17 cellular contexts compared by ENCODE assay signal in genomic region chr14:61152851-61153364, GRCh38.
DNase-seq lines count a peak whose midpoint lies in the region; ATAC-seq, FAIRE-seq and TF ChIP-seq lines count a peak whose summit lies in the region.
"Had no signal": no experiment of that assay in that cellular context is flagged by ENCODE, and none has a peak within 500 bp of the region (broad histone marks: within the 10 kb centered on the region; RNA-seq: fewer than 3 reads in every experiment).

No MANE protein-coding gene starts in this region.

- no peak overlapping the region for H3K4ac ChIP-seq in H1 (replicated peaks; ENCODE audit: insufficient read length, low read depth, low read length)

- H2BK15ac ChIP-seq in H1 (ENCODE audit: low read length): no peak overlapping the region

- POLR2A ChIA-PET in H1 (lab: Charles Lee; ENCODE audit: partially characterized antibody): no interaction called here
- POLR2A ChIA-PET in T-cell (lab: Charles Lee): no interaction called here

- H2BK20ac ChIP-seq in H1 (ENCODE audit: low read length): peak overlapping the region; percentile 10; the same call in 1 of the 2 replicates

- no peak overlapping the region for H2BK5ac ChIP-seq in H1 (ENCODE audit: low read depth, low read length)

- no peak overlapping the region for H2BK120ac ChIP-seq in H1 (replicated peaks; ENCODE audit: low read depth, low read length)

- H3K79me1 ChIP-seq in H1 (ENCODE audit: low read depth, low read length): no peaks in the 10 kb centered on the region

- TF ChIP-seq RAD21 in H1 (IDR thresholded peaks at IDR 0.05 in 1 of 2, conservative IDR thresholded peaks at IDR 0.05 in 1 of 2; ENCODE audit: low read depth in 2 of 2, low read length in 2 of 2): no peak

- peak overlapping the region; percentile 11; the same call in 1 of the 2 replicates for H2AK5ac ChIP-seq in H1 (ENCODE audit: low read depth, low read length)

- no peaks in the 10 kb centered on the region for H3K27me3 Mint-ChIP-seq in neural progenitor cell (ENCODE audit: insufficient read depth, low read depth)
- peaks cover 15 to 26% of the 10 kb centered on the region in 2 donors for H3K27me3 Mint-ChIP-seq in T-cell

- no peak for ATAC-seq in T-cell (replicated peaks in 1 of 4)

- H2BK12ac ChIP-seq in H1 (ENCODE audit: low read depth, low read length): no peak overlapping the region

- H4K20me1 ChIP-seq in H1 (replicated peaks in 1 of 2; ENCODE audit: control insufficient read depth in 1 of 2, insufficient read depth in 2 of 2, low read length in 2 of 2) (no peaks in the 10 kb centered on the region), neural progenitor cell (ENCODE audit: low read depth) (no peaks in the 10 kb centered on the region)

- FAIRE-seq in H1 (lab: Jason Lieb, UNC): no peak

- no peak overlapping the region for H3K23ac ChIP-seq in H1 (ENCODE audit: insufficient read length)

- no peak overlapping the region for H3K56ac ChIP-seq in H1 (replicated peaks; ENCODE audit: insufficient read length, low read depth, low read length)

- no peak overlapping the region for H3K4me2 ChIP-seq in H1 (ENCODE audit: insufficient read depth in 1 of 2, low read depth in 2 of 2, low read length in 2 of 2)
- H3K4me2 ChIP-seq in neural progenitor cell: no peak overlapping the region
- H3K4me2 ChIP-seq: PC-9 had no signal

- H3K14ac ChIP-seq in H1 (ENCODE audit: insufficient read length): no peak overlapping the region

- no peak overlapping the region for H4K5ac ChIP-seq in H1 (ENCODE audit: insufficient read length, low read depth, low read length)

- H4K8ac ChIP-seq in H1 (ENCODE audit: extremely low read depth, insufficient read depth, low read length): no peak overlapping the region

- no peaks in the 10 kb centered on the region for H3K23me2 ChIP-seq in H1 (ENCODE audit: low read depth, low read length)

- peak; percentile 28 for DNase-seq in ELR (ENCODE audit: low read depth)
- peak; percentile 71 for DNase-seq in NCI-H226
- DNase-seq in H1 (ENCODE audit: low read depth in 1 of 2, low spot score in 2 of 2): no peak
- no peak for DNase-seq in neural progenitor cell (ENCODE audit: low spot score)
- DNase-seq in activated naive CD4-positive, alpha-beta T cell treated with anti-CD3 and anti-CD28 coated beads, Interleukin-2, amount 50 U/mL, for 16 hours: no peak
- DNase-seq in stimulated activated CD4-positive, alpha-beta T cell treated with anti-CD3 and anti-CD28 coated beads, Interleukin-2, amount 100 ng/mL, for 24 hours: no peak
- no peak for DNase-seq in T-cell
- no peak for DNase-seq in NCI-H1694 treated with DMSO at 0.1 percent for 48 hours (lab: John Stamatoyannopoulos, UW)
- DNase-seq: Caco-2; effector memory CD4-positive, alpha-beta T cell; hippocampal formation; NCI-H2081; PC-9 had no signal

- TF ChIP-seq CTCF in H1 (IDR thresholded peaks at IDR 0.05; ENCODE audit: control extremely low read depth in 1 of 3, insufficient read depth in 1 of 3, low read depth in 1 of 3, low read length in 3 of 3): no peak
- no peak for TF ChIP-seq CTCF in neural progenitor cell (IDR thresholded peaks at IDR 0.05)

- H3K4me3 Mint-ChIP-seq in neural progenitor cell (peak overlapping the region; percentile 17), T-cell (no peak overlapping the region)
- H3K4me3 Mint-ChIP-seq: activated naive CD8-positive, alpha-beta T cell; T-helper 2 cell treated with Interferon-gamma antibody and Interleukin-4, amounts not matched to agents 5 μg/mL and 100 μg/mL, for 36 hours had no signal

- H4K91ac ChIP-seq in H1 (replicated peaks; ENCODE audit: insufficient read length, low read length): peak overlapping the region; percentile 45

- H3K9me3 Mint-ChIP-seq in neural progenitor cell: peaks cover 4% of the 10 kb centered on the region
- H3K9me3 Mint-ChIP-seq in T-cell: no peaks in the 10 kb centered on the region
- H3K9me3 Mint-ChIP-seq: T-helper 2 cell treated with Interferon-gamma antibody and Interleukin-4, amounts not matched to agents 5 μg/mL and 100 μg/mL, for 36 hours had no signal

- no peaks in the 10 kb centered on the region for H3K9me3 ChIP-seq in H1 (ENCODE audit: insufficient read depth in 2 of 2, low read depth in 1 of 2, low read length in 1 of 2)
- H3K9me3 ChIP-seq in neural progenitor cell (ENCODE audit: low read depth): no peaks in the 10 kb centered on the region
- H3K9me3 ChIP-seq: Caco-2, prostate gland had no signal

- peaks cover 25% of the 10 kb centered on the region for H3F3A ChIP-seq in neural progenitor cell (ENCODE audit: low read depth)

- no peak overlapping the region for H3K18ac ChIP-seq in H1 (ENCODE audit: extremely low read depth, low read length)

- no peaks in the 10 kb centered on the region for H3K79me2 ChIP-seq in H1 (ENCODE audit: control insufficient read depth in 1 of 2, insufficient read depth in 2 of 2, low read length in 2 of 2)
- H3K79me2 ChIP-seq in neural progenitor cell (ENCODE audit: low read depth): no peaks in the 10 kb centered on the region

- no peak for TF ChIP-seq EP300 in H1 (IDR thresholded peaks at IDR 0.05; ENCODE audit: borderline replicate concordance in 1 of 2, low read depth in 2 of 2, low read length in 2 of 2)

- 82% methylated on average over 3 of the region's 3 CpGs; no CpG with 5 or more reads in 1 of the 2 experiments for WGBS in H1 (ENCODE audit: extremely low coverage in 1 of 2, insufficient coverage in 1 of 2, insufficient read length in 1 of 2, insufficient replicate concordance in 2 of 2, low coverage in 1 of 2, low lambda C conversion rate in 2 of 2, missing lambda C conversion rate in 1 of 2), 2 experiments

- H3K36me3 ChIP-seq in H1 (ENCODE audit: control insufficient read depth in 2 of 4, insufficient read depth in 4 of 4, low read length in 3 of 4) (no peaks in the 10 kb centered on the region), neural progenitor cell (no peaks in the 10 kb centered on the region)
- H3K36me3 ChIP-seq: prostate gland had no signal

- no peak overlapping the region for H3K27ac ChIP-seq in H1 (ENCODE audit: low read depth, low read length)
- no peak overlapping the region for H3K27ac ChIP-seq in neural progenitor cell
- H3K27ac ChIP-seq: PC-9, prostate gland had no signal

- no peaks in the 10 kb centered on the region; a peak in 1 of 7 replicates for H3K27me3 ChIP-seq in H1 (replicated peaks in 1 of 4; ENCODE audit: control insufficient read depth in 3 of 4, extremely low read depth in 1 of 4, insufficient read depth in 3 of 4, low read length in 3 of 4)
- no peaks in the 10 kb centered on the region for H3K27me3 ChIP-seq in neural progenitor cell

- CTCF ChIA-PET in H1 (lab: Charles Lee; ENCODE audit: partially characterized antibody): interaction anchor here (0.7 to 1.6 kb wide), 2 partner anchors 24 to 109 kb away, joined by 3 to 5 read pairs; no protein-coding TSS in a partner anchor
- CTCF ChIA-PET in T-cell (lab: Charles Lee): no interaction called here

- H3K36me3 Mint-ChIP-seq in neural progenitor cell: no peaks in the 10 kb centered on the region
- peaks cover 3% of the 10 kb centered on the region for H3K36me3 Mint-ChIP-seq in T-cell

- H3K9ac ChIP-seq in H1 (replicated peaks in 1 of 4; ENCODE audit: extremely low read depth in 1 of 4, low read depth in 3 of 4, low read length in 3 of 4) (no peak overlapping the region), neural progenitor cell (no peak overlapping the region)

- H3K4me3 ChIP-seq in H1 (ENCODE audit: extremely low read depth in 1 of 4, insufficient read depth in 2 of 4, low read depth in 3 of 4, low read length in 4 of 4) (no peak overlapping the region), neural progenitor cell (no peak overlapping the region)
- H3K4me3 ChIP-seq: lung, PC-9, prostate gland had no signal

- no peak for TF ChIP-seq POLR2A in H1 (IDR thresholded peaks at IDR 0.05; ENCODE audit: control extremely low read depth in 1 of 2, low read depth in 2 of 2, low read length in 2 of 2)

- peaks cover 33% of the 10 kb centered on the region for H3K4me1 Mint-ChIP-seq in neural progenitor cell
- H3K4me1 Mint-ChIP-seq in T-cell: no peaks in the 10 kb centered on the region

- H3K4me1 ChIP-seq in H1 (replicated peaks in 1 of 4; ENCODE audit: control insufficient read depth in 3 of 4, insufficient read depth in 4 of 4, low read length in 3 of 4): peaks cover 4 to 18% (median 8%) of the 10 kb centered on the region in 4 experiments
- peaks cover 31% of the 10 kb centered on the region for H3K4me1 ChIP-seq in neural progenitor cell
- H3K4me1 ChIP-seq: Caco-2, prostate gland had no signal

- peak overlapping the region; percentile 88 for H3K27ac Mint-ChIP-seq in neural progenitor cell
- H3K27ac Mint-ChIP-seq in T-cell: no peak overlapping the region
- H3K27ac Mint-ChIP-seq: activated naive CD8-positive, alpha-beta T cell; T-helper 2 cell treated with Interferon-gamma antibody and Interleukin-4, amounts not matched to agents 5 μg/mL and 100 μg/mL, for 36 hours had no signal

- H2AFZ ChIP-seq in H1 (ENCODE audit: low read length) (no peak overlapping the region), neural progenitor cell (replicated peaks) (no peak overlapping the region)
- H2AFZ ChIP-seq: PC-9 had no signal

TF ChIP-seq in H1, 55 proteins besides CTCF, POLR2A, EP300 and RAD21:
- TF ChIP-seq KDM4A (IDR thresholded peaks at IDR 0.05; ENCODE audit: low read depth, low read length, severe bottlenecking): no peak
- TF ChIP-seq TAF1 (IDR thresholded peaks at IDR 0.05; ENCODE audit: low read depth, low read length): no peak
- no peak for TF ChIP-seq BCL11A (IDR thresholded peaks at IDR 0.05; ENCODE audit: low read depth in 2 of 2, low read length in 2 of 2)
- no peak for TF ChIP-seq POLR2AphosphoS5 (IDR thresholded peaks at IDR 0.05; ENCODE audit: low read depth, low read length)
- TF ChIP-seq EGR1 (IDR thresholded peaks at IDR 0.05; ENCODE audit: borderline replicate concordance, low read depth, low read length): no peak
- TF ChIP-seq JUN (IDR thresholded peaks at IDR 0.05; ENCODE audit: low read depth, low read length): no peak
- no peak for TF ChIP-seq TEAD4 (IDR thresholded peaks at IDR 0.05; ENCODE audit: low read depth, low read length)
- TF ChIP-seq SIX5 (IDR thresholded peaks at IDR 0.05; ENCODE audit: low read depth, low read length): no peak
- no peak for TF ChIP-seq CHD2 (IDR thresholded peaks at IDR 0.05; ENCODE audit: low read length)
- TF ChIP-seq FOSL1 (IDR thresholded peaks at IDR 0.05; ENCODE audit: insufficient read depth, low read depth, low read length): no peak
- TF ChIP-seq BACH1 (IDR thresholded peaks at IDR 0.05; ENCODE audit: low read length): no peak
- TF ChIP-seq PHF8 (conservative IDR thresholded peaks at IDR 0.05; ENCODE audit: low read depth, low read length): no peak
- no peak for TF ChIP-seq TAF7 (optimal IDR thresholded peaks at IDR 0.05; ENCODE audit: borderline replicate concordance, low read depth, low read length)
- no peak for TF ChIP-seq CREB1 (IDR thresholded peaks at IDR 0.05)
- TF ChIP-seq MAX (IDR thresholded peaks at IDR 0.05): no peak
- no peak for TF ChIP-seq KDM1A (IDR thresholded peaks at IDR 0.05; ENCODE audit: borderline replicate concordance, low read length)
- no peak for TF ChIP-seq SUZ12 (IDR thresholded peaks at IDR 0.05; ENCODE audit: low read length)

Comparison
In these comparisons a context has a peak if more than half of its experiments do, and no peak if none do; other contexts are left out.
1. DNase-seq: peak in ELR (single experiment) and NCI-H226 (single experiment); none in H1 (0 of 2), neural progenitor cell (single experiment), activated naive CD4-positive, alpha-beta T cell treated with anti-CD3 and anti-CD28 coated beads, Interleukin-2, amount 50 U/mL, for 16 hours (single experiment), stimulated activated CD4-positive, alpha-beta T cell treated with anti-CD3 and anti-CD28 coated beads, Interleukin-2, amount 100 ng/mL, for 24 hours (0 of 2), T-cell (0 of 34) and NCI-H1694 treated with DMSO at 0.1 percent for 48 hours (single experiment).